In genomic region chr16:51426276-51426675, GRCh38 we compare ENCODE assay signal across 25 cellular contexts.
"Had no signal": no experiment of that assay in that cellular context is flagged by ENCODE, and none has a peak within 500 bp of the region (broad histone marks: within the 10 kb centered on the region; RNA-seq: fewer than 3 reads in every experiment).

No MANE protein-coding gene starts in this region.

- H3K27me3 Mint-ChIP-seq: activated B cell treated with CpG ODN at 0.5 μM for 24 hours; activated CD4-positive, alpha-beta T cell treated with anti-CD3 and anti-CD28 coated beads, Interleukin-2, amount 10 ng/mL, durations not matched to agents 24 days and 14 days; activated CD8-positive, alpha-beta memory T cell treated with anti-CD3 and anti-CD28 coated beads, Interleukin-2, amount 10 ng/mL, durations not matched to agents 7 days and 5 days; activated naive CD4-positive, alpha-beta T cell treated with anti-CD3 and anti-CD28 coated beads, Interleukin-2, amount 50 U/mL, for 24 hours; activated T-cell treated with anti-CD3 and anti-CD28 coated beads, Interleukin-2, amount 50 U/mL, for 24 hours had no signal

- DNase-seq: activated B cell treated with CpG ODN at 0.5 μM for 24 hours; activated CD4-positive, alpha-beta T cell treated with anti-CD3 and anti-CD28 coated beads for 1 hour; activated CD4-positive, alpha-beta T cell treated with anti-CD3 and anti-CD28 coated beads, Interleukin-2, amount 10 ng/mL, durations not matched to agents 24 days and 14 days; activated CD4-positive, alpha-beta T cell treated with anti-CD3 and anti-CD28 coated beads, Interleukin-2, amount 50 U/mL, for 48 hours; activated CD8-positive, alpha-beta memory T cell treated with anti-CD3 and anti-CD28 coated beads, Interleukin-2, amount 10 ng/mL, durations not matched to agents 7 days and 5 days; activated effector memory CD4-positive, alpha-beta T cell treated with Interleukin-2 at 50 U/mL for 16 hours; activated naive CD4-positive, alpha-beta T cell; activated T-cell treated with anti-CD3 and anti-CD28 coated beads, Interleukin-2, amount 50 U/mL, for 24 hours; aorta; caudate nucleus; MG63; MV-4-11; NCI-H1092 treated with DMSO at 0.1 percent for 48 hours; NCI-H1417 treated with DMSO at 0.1 percent for 48 hours; NCI-H1694; NCI-H2029; NCI-H446; NCI-H524; PC-3; SHP77 treated with DMSO at 0.1 percent for 48 hours had no signal

- FAIRE-seq: RCC 7860 had no signal

- H3K36me3 ChIP-seq: breast epithelium, MG63 had no signal

- H3K4me3 ChIP-seq: breast epithelium, MG63 had no signal

- H3K9me3 Mint-ChIP-seq: activated B cell treated with CpG ODN at 0.5 μM for 24 hours had no signal

- H3K4me3 Mint-ChIP-seq: activated B cell treated with CpG ODN at 0.5 μM for 24 hours; activated CD4-positive, alpha-beta T cell treated with anti-CD3 and anti-CD28 coated beads, Interleukin-2, amount 10 ng/mL, durations not matched to agents 24 days and 14 days; activated CD8-positive, alpha-beta memory T cell treated with anti-CD3 and anti-CD28 coated beads, Interleukin-2, amount 10 ng/mL, durations not matched to agents 7 days and 5 days; activated naive CD4-positive, alpha-beta T cell treated with anti-CD3 and anti-CD28 coated beads, Interleukin-2, amount 50 U/mL, for 24 hours; activated T-cell treated with anti-CD3 and anti-CD28 coated beads, Interleukin-2, amount 50 U/mL, for 24 hours; activated T-helper 1 cell treated with anti-CD3 and anti-CD28 coated beads, Interleukin-12 subunit alpha, Interleukin-12 subunit beta, Interleukin-2, Interleukin-4 antibody, amounts not matched to agents 30 ng/mL and 10 ng/mL and 1 ng/mL, durations not matched to agents 14 hours and 24 hours and 36 hours; T-helper 1 cell treated with Interleukin-12 subunit alpha and Interleukin-12 subunit beta and Interleukin-4 antibody, amounts not matched to agents 30 μg/mL and 1 μg/mL, for 36 hours had no signal

- H3K36me3 Mint-ChIP-seq: activated CD8-positive, alpha-beta memory T cell treated with anti-CD3 and anti-CD28 coated beads, Interleukin-2, amount 10 ng/mL, durations not matched to agents 7 days and 5 days; activated naive CD4-positive, alpha-beta T cell treated with anti-CD3 and anti-CD28 coated beads, Interleukin-2, amount 50 U/mL, for 24 hours had no signal

- H3K4me1 Mint-ChIP-seq: activated B cell treated with CpG ODN at 0.5 μM for 24 hours; activated CD4-positive, alpha-beta T cell treated with anti-CD3 and anti-CD28 coated beads, Interleukin-2, amount 10 ng/mL, durations not matched to agents 24 days and 14 days; activated CD8-positive, alpha-beta memory T cell treated with anti-CD3 and anti-CD28 coated beads, Interleukin-2, amount 10 ng/mL, durations not matched to agents 7 days and 5 days; activated naive CD4-positive, alpha-beta T cell treated with anti-CD3 and anti-CD28 coated beads, Interleukin-2, amount 50 U/mL, for 24 hours had no signal

- H3K27ac Mint-ChIP-seq: activated B cell treated with CpG ODN at 0.5 μM for 24 hours; activated CD4-positive, alpha-beta T cell treated with anti-CD3 and anti-CD28 coated beads, Interleukin-2, amount 10 ng/mL, durations not matched to agents 24 days and 14 days; activated CD8-positive, alpha-beta memory T cell treated with anti-CD3 and anti-CD28 coated beads, Interleukin-2, amount 10 ng/mL, durations not matched to agents 7 days and 5 days; activated naive CD4-positive, alpha-beta T cell treated with anti-CD3 and anti-CD28 coated beads, Interleukin-2, amount 50 U/mL, for 24 hours; activated T-cell treated with anti-CD3 and anti-CD28 coated beads, Interleukin-2, amount 50 U/mL, for 24 hours; activated T-helper 1 cell treated with anti-CD3 and anti-CD28 coated beads, Interleukin-12 subunit alpha, Interleukin-12 subunit beta, Interleukin-2, Interleukin-4 antibody, amounts not matched to agents 30 ng/mL and 10 ng/mL and 1 ng/mL, durations not matched to agents 14 hours and 24 hours and 36 hours; T-helper 1 cell treated with Interleukin-12 subunit alpha and Interleukin-12 subunit beta and Interleukin-4 antibody, amounts not matched to agents 30 μg/mL and 1 μg/mL, for 36 hours had no signal

- H3K9me3 ChIP-seq: breast epithelium, MG63 had no signal

- H3K4me1 ChIP-seq: breast epithelium had no signal

- H3K27me3 ChIP-seq: breast epithelium, MG63 had no signal

- H3K27ac ChIP-seq: breast epithelium had no signal
